9 cellular contexts compared by ENCODE assay signal in the genomic region with DNA sequence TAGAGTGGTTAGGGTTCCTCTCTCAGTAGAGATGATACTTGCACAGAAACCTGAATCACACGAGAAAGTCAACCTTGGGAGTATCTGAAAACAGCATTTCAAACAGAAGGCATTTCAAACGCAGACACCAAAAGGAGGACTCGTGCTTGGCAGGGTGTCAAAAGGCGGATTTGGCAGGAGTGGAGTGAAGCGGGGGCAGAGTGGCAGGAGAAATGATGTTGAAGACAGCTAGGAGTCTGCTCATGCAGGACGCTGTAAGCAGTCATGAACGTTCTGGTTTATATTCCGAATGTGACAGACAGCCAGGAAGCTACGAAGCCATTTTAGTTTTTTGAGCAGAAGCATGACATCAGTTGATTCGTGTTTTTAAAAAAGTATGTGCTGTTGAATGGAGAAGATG. TPM values are rescaled to one million over a fixed set of nuclear protein-coding genes. Genes with fewer than 3 reads are reported as not detected.
DNase-seq lines count a peak whose midpoint lies in the region; FAIRE-seq and TF ChIP-seq lines count a peak whose summit lies in the region.
"Not testable (repeated sequence)": the region's sequence is repeated elsewhere in the genome, so short reads cannot be mapped to it uniquely, and the experiment has no call there.
"Had no signal": no experiment of that assay in that cellular context is flagged by ENCODE, and none has a peak within 500 bp of the region (broad histone marks: within the 10 kb centered on the region; RNA-seq: fewer than 3 reads in every experiment).

No MANE protein-coding gene starts in this region.

- H3F3A ChIP-seq in GM23248 (ENCODE audit: insufficient read depth), result not testable (repeated sequence)

- not testable (repeated sequence) for TF ChIP-seq EP300 in H1 (IDR thresholded peaks at IDR 0.05; ENCODE audit: borderline replicate concordance in 1 of 2, low read depth in 2 of 2, low read length in 2 of 2)

- not testable (repeated sequence) for H2AK5ac ChIP-seq in H1 (ENCODE audit: low read depth, low read length); mesenchymal stem cell (ENCODE audit: low read length, severe bottlenecking); trophoblast cell (ENCODE audit: low read length)

- POLR2A ChIA-PET in H1 (lab: Charles Lee; ENCODE audit: partially characterized antibody), result not testable (repeated sequence)

- intact Hi-C loops in cardiac septum (cut with DNase I); uterus (cut with DNase I; ENCODE audit: low total_unique reads): not testable (repeated sequence)

- H3K23ac ChIP-seq in H1 (ENCODE audit: insufficient read length); mesenchymal stem cell (ENCODE audit: low read length in 2 of 2); trophoblast cell (ENCODE audit: low read length): not testable (repeated sequence)

- not testable (repeated sequence) for H3K79me1 ChIP-seq in H1 (ENCODE audit: low read depth, low read length); mesenchymal stem cell (replicated peaks; ENCODE audit: low read length, poor library complexity, severe bottlenecking)
- peaks cover 15% of the 10 kb centered on the region for H3K79me1 ChIP-seq in trophoblast cell (ENCODE audit: low read length)

- H3K27me3 ChIP-seq in GM23248 (replicated peaks; ENCODE audit: insufficient read depth); H1 (replicated peaks in 1 of 4; ENCODE audit: control insufficient read depth in 3 of 4, extremely low read depth in 1 of 4, insufficient read depth in 3 of 4, low read length in 3 of 4); mesenchymal stem cell (ENCODE audit: control insufficient read depth in 1 of 2, insufficient read depth in 1 of 2, low read length in 2 of 2); trophoblast cell (ENCODE audit: insufficient read depth, low read length); uterus: not testable (repeated sequence)

- not testable (repeated sequence) for H4K5ac ChIP-seq in H1 (ENCODE audit: insufficient read length, low read depth, low read length)

- H4K20me1 ChIP-seq in GM23248 (ENCODE audit: insufficient read depth); H1 (replicated peaks in 1 of 2; ENCODE audit: control insufficient read depth in 1 of 2, insufficient read depth in 2 of 2, low read length in 2 of 2): not testable (repeated sequence)

- not testable (repeated sequence) for H3K4me1 ChIP-seq in GM23248 (ENCODE audit: insufficient read depth); H1 (replicated peaks in 1 of 4; ENCODE audit: control insufficient read depth in 3 of 4, insufficient read depth in 4 of 4, low read length in 3 of 4); mesenchymal stem cell (ENCODE audit: control insufficient read depth, insufficient read depth, low read depth, low read length); trophoblast cell (ENCODE audit: control insufficient read depth in 1 of 2, insufficient read depth in 2 of 2, low read length in 2 of 2); uterus

- 6 to 8% methylated on average over 10 of the region's 10 CpGs for WGBS in GM23248 (ENCODE audit: low coverage in 1 of 2, low lambda C conversion rate in 2 of 2, missing lambda C conversion rate in 2 of 2), 2 experiments
- WGBS in H1 (ENCODE audit: extremely low coverage in 1 of 2, insufficient coverage in 1 of 2, insufficient read length in 1 of 2, insufficient replicate concordance in 2 of 2, low coverage in 1 of 2, low lambda C conversion rate in 2 of 2, missing lambda C conversion rate in 1 of 2), 2 experiments, result 96% methylated on average over 8 of the region's 10 CpGs; no CpG with 5 or more reads in 1 of the 2 experiments
- WGBS in mesenchymal stem cell, result no CpG with 5 or more reads among the region's 10 CpGs
- WGBS in trophoblast cell (ENCODE audit: extremely low coverage, insufficient coverage, insufficient read length), result no CpG with 5 or more reads among the region's 10 CpGs

- H3K79me2 ChIP-seq in GM23248 (ENCODE audit: insufficient read depth); H1 (ENCODE audit: control insufficient read depth in 1 of 2, insufficient read depth in 2 of 2, low read length in 2 of 2); trophoblast cell (ENCODE audit: control insufficient read depth, insufficient read depth, low read length, poor library complexity): not testable (repeated sequence)

- DNase-seq in GM23248 (peak; percentile 61), NCI-H446 treated with DMSO at 0.1 percent for 48 hours (lab: John Stamatoyannopoulos, UW) (peak; percentile 38), anterior cingulate cortex (lab: John Stamatoyannopoulos, UW) (peak in 55 of 58 donors; percentile 2 to 84 (median 46)), cardiac septum (ENCODE audit: low spot score) (peak; percentile 77), uterus (peak; percentile 82 to 89)
- DNase-seq in H1 (ENCODE audit: low read depth in 1 of 2, low spot score in 2 of 2); mesenchymal stem cell; trophoblast cell: not testable (repeated sequence)

- H3K4ac ChIP-seq in H1 (replicated peaks; ENCODE audit: insufficient read length, low read depth, low read length); mesenchymal stem cell (ENCODE audit: low read depth in 1 of 2, low read length in 2 of 2); trophoblast cell (ENCODE audit: low read depth, low read length): not testable (repeated sequence)

- H3K9me2 ChIP-seq in GM23248 (ENCODE audit: insufficient read depth), result not testable (repeated sequence)

- not testable (repeated sequence) for H3K27ac ChIP-seq in GM23248; H1 (ENCODE audit: low read depth, low read length); mesenchymal stem cell (ENCODE audit: low read length, poor library complexity, severe bottlenecking); trophoblast cell (ENCODE audit: low read depth, low read length)
- H3K27ac ChIP-seq in uterus, result peak overlapping the region in 1 of 2 donors; percentile 51

- FAIRE-seq in H1 (lab: Jason Lieb, UNC), result peak; percentile 13

- not testable (repeated sequence) for H4K91ac ChIP-seq in H1 (replicated peaks; ENCODE audit: insufficient read length, low read length); mesenchymal stem cell (ENCODE audit: low read length); trophoblast cell (ENCODE audit: low read depth, low read length)

- not testable (repeated sequence) for H3K56ac ChIP-seq in H1 (replicated peaks; ENCODE audit: insufficient read length, low read depth, low read length)

- H3K9me3 ChIP-seq in GM23248 (ENCODE audit: low read depth); H1 (ENCODE audit: insufficient read depth in 2 of 2, low read depth in 1 of 2, low read length in 1 of 2); mesenchymal stem cell (ENCODE audit: control insufficient read depth, low read length); trophoblast cell (ENCODE audit: insufficient read depth, low read depth, low read length); uterus: not testable (repeated sequence)

- not testable (repeated sequence) for H2BK12ac ChIP-seq in H1 (ENCODE audit: low read depth, low read length); mesenchymal stem cell (ENCODE audit: low read length in 2 of 2); trophoblast cell (ENCODE audit: low read length)

- TF ChIP-seq POLR2A in H1 (IDR thresholded peaks at IDR 0.05; ENCODE audit: control extremely low read depth in 1 of 2, low read depth in 2 of 2, low read length in 2 of 2); uterus (IDR thresholded peaks at IDR 0.05): not testable (repeated sequence)

- H3K4me2 ChIP-seq in GM23248 (ENCODE audit: unreplicated experiment); H1 (ENCODE audit: insufficient read depth in 1 of 2, low read depth in 2 of 2, low read length in 2 of 2); mesenchymal stem cell (ENCODE audit: low read length, poor library complexity, severe bottlenecking); trophoblast cell (ENCODE audit: low read length): not testable (repeated sequence)

- CTCF ChIA-PET in H1 (lab: Charles Lee; ENCODE audit: partially characterized antibody), result interaction anchor here (1.6 kb wide), 1 partner anchor 8 kb away, joined by 4 read pairs; no protein-coding TSS in a partner anchor

- not testable (repeated sequence) for H2BK15ac ChIP-seq in H1 (ENCODE audit: low read length); mesenchymal stem cell (ENCODE audit: low read depth, poor library complexity, severe bottlenecking)

- not testable (repeated sequence) for H2BK5ac ChIP-seq in H1 (ENCODE audit: low read depth, low read length); mesenchymal stem cell (ENCODE audit: low read depth, low read length, poor library complexity, severe bottlenecking); trophoblast cell (ENCODE audit: low read depth, low read length, poor library complexity)

- TF ChIP-seq CTCF in H1 (IDR thresholded peaks at IDR 0.05; ENCODE audit: control extremely low read depth in 1 of 3, insufficient read depth in 1 of 3, low read depth in 1 of 3, low read length in 3 of 3); uterus (IDR thresholded peaks at IDR 0.05): not testable (repeated sequence)

- not testable (repeated sequence) for H3K23me2 ChIP-seq in H1 (ENCODE audit: low read depth, low read length)

- H3K4me3 ChIP-seq in GM23248; H1 (ENCODE audit: extremely low read depth in 1 of 4, insufficient read depth in 2 of 4, low read depth in 3 of 4, low read length in 4 of 4); mesenchymal stem cell (ENCODE audit: insufficient read depth in 1 of 2, low read depth in 1 of 2, low read length in 2 of 2); trophoblast cell (ENCODE audit: low read depth, low read length); uterus: not testable (repeated sequence)

- not testable (repeated sequence) for H3K36me3 ChIP-seq in GM23248 (ENCODE audit: low read depth); H1 (ENCODE audit: control insufficient read depth in 2 of 4, insufficient read depth in 4 of 4, low read length in 3 of 4); mesenchymal stem cell (ENCODE audit: control insufficient read depth in 1 of 2, insufficient read depth in 2 of 2, low read depth in 1 of 2, low read length in 2 of 2); trophoblast cell (ENCODE audit: control insufficient read depth in 1 of 2, insufficient read depth in 2 of 2, low read length in 2 of 2); uterus

- H3K14ac ChIP-seq in H1 (ENCODE audit: insufficient read length); mesenchymal stem cell (ENCODE audit: low read length in 2 of 2); trophoblast cell (ENCODE audit: low read length): not testable (repeated sequence)

- not testable (repeated sequence) for H4K8ac ChIP-seq in H1 (ENCODE audit: extremely low read depth, insufficient read depth, low read length); mesenchymal stem cell (ENCODE audit: low read length); trophoblast cell (ENCODE audit: low read depth, low read length)

- not testable (repeated sequence) for H2BK20ac ChIP-seq in H1 (ENCODE audit: low read length)

- not testable (repeated sequence) for H4K12ac ChIP-seq in trophoblast cell (ENCODE audit: low read depth, low read length)

- H3K9ac ChIP-seq in GM23248; H1 (replicated peaks in 1 of 4; ENCODE audit: extremely low read depth in 1 of 4, low read depth in 3 of 4, low read length in 3 of 4); trophoblast cell (ENCODE audit: low read length): not testable (repeated sequence)
- peak overlapping the region; percentile 29 for H3K9ac ChIP-seq in mesenchymal stem cell (ENCODE audit: low read length)

- peak overlapping the region; percentile 51 for H2AFZ ChIP-seq in GM23248
- H2AFZ ChIP-seq in H1 (ENCODE audit: low read length); mesenchymal stem cell (ENCODE audit: low read depth, low read length); trophoblast cell (ENCODE audit: insufficient read depth, low read length, poor library complexity): not testable (repeated sequence)

- not testable (repeated sequence) for TF ChIP-seq RAD21 in H1 (IDR thresholded peaks at IDR 0.05 in 1 of 2, conservative IDR thresholded peaks at IDR 0.05 in 1 of 2; ENCODE audit: low read depth in 2 of 2, low read length in 2 of 2)

- H2BK120ac ChIP-seq in H1 (replicated peaks; ENCODE audit: low read depth, low read length); mesenchymal stem cell (ENCODE audit: low read depth, low read length): not testable (repeated sequence)
- H2BK120ac ChIP-seq in trophoblast cell (ENCODE audit: insufficient read depth, low read length, poor library complexity), result peak overlapping the region; percentile 4

- in situ Hi-C loops in GM23248 (cut with MboI), result not testable (repeated sequence)

- not testable (repeated sequence) for H3K18ac ChIP-seq in H1 (ENCODE audit: extremely low read depth, low read length); mesenchymal stem cell (ENCODE audit: low read depth in 1 of 2, low read length in 2 of 2); trophoblast cell (ENCODE audit: low read length)

RNA-seq across cellular contexts. Expression of gene SLC2A14, which starts 33.5 kb away (rescaled TPM):
- total RNA-seq in GM23248 (2014; rRNA removed; shearing (Covaris generic)), result not detected in 2 replicates
- polyA plus RNA-seq in GM23248 (2016; fragmentation: Nextera tagmentation; extraction: Ambion mirVana) (not detected in 2 replicates), H1 (2011; rRNA removed) (10.1 and 11.1 TPM in 2 replicates)
- 18.2 and 19.3 TPM in 2 replicates for total RNA-seq in H1 (2021; fragmentation: NEBNext Ultra II Directional; extraction: Animal tissue kit (Norgen Biotek cat#: 25700))
- polyA plus RNA-seq in H1 (2011; cell fraction: cytosol; rRNA removed), result 10.7 TPM
- polyA plus RNA-seq in H1 (2011; cell fraction: nucleus; rRNA removed), result 6.0 TPM
- polyA plus RNA-seq in H1 (2012, experiment 1 of 2), result 9.0 to 20.2 TPM (median 14.2 TPM) in 4 replicates
- polyA plus RNA-seq in H1 (2012, experiment 2 of 2), result 6.3 TPM
- 9.7 TPM for polyA plus RNA-seq in H1 (2013, experiment 1 of 2)
- 8.7 TPM for polyA plus RNA-seq in H1 (2013, experiment 2 of 2)
- polyA minus RNA-seq in H1 (2011; rRNA and poly(A)+ RNA removed), result 10.8 and 15.7 TPM in 2 replicates
- polyA minus RNA-seq in H1 (2011; cell fraction: cytosol; rRNA and poly(A)+ RNA removed), result 15.4 TPM
- polyA minus RNA-seq in H1 (2011; cell fraction: nucleus; rRNA and poly(A)+ RNA removed), result 4.7 TPM
- total RNA-seq in cardiac septum (0.51 TPM), uterus (1 to 10 TPM in 1 of 4 donors, under 1 TPM in 1, not detected in 2; 0.90 to 1.2 TPM)
- 1.1 TPM for polyA plus RNA-seq in mesenchymal stem cell (2013, experiment 1 of 2)
- 0.96 TPM for polyA plus RNA-seq in mesenchymal stem cell (2013, experiment 2 of 2)
- polyA plus RNA-seq in trophoblast cell (2013), result 17.6 TPM in 2 replicates

RNA-seq across cellular contexts. Expression of gene NANOG, which starts 50.0 kb away (rescaled TPM):
- 0.13 TPM in 1 of 2 replicates, not detected in the other for total RNA-seq in GM23248 (2014; rRNA removed; shearing (Covaris generic))
- polyA plus RNA-seq in GM23248 (2016; fragmentation: Nextera tagmentation; extraction: Ambion mirVana), result 0.13 TPM in 1 of 2 replicates, not detected in the other
- 229 and 231 TPM in 2 replicates for total RNA-seq in H1 (2021; fragmentation: NEBNext Ultra II Directional; extraction: Animal tissue kit (Norgen Biotek cat#: 25700))
- 31.1 and 53.7 TPM in 2 replicates for polyA plus RNA-seq in H1 (2011; rRNA removed)
- 55.4 TPM for polyA plus RNA-seq in H1 (2011; cell fraction: cytosol; rRNA removed)
- polyA plus RNA-seq in H1 (2011; cell fraction: nucleus; rRNA removed), result 19.7 TPM
- 45.6 to 90.4 TPM (median 54.8 TPM) in 4 replicates for polyA plus RNA-seq in H1 (2012, experiment 1 of 2)
- polyA plus RNA-seq in H1 (2012, experiment 2 of 2), result 18.9 TPM
- 112 TPM for polyA plus RNA-seq in H1 (2013, experiment 1 of 2)
- polyA plus RNA-seq in H1 (2013, experiment 2 of 2), result 114 TPM
- polyA minus RNA-seq in H1 (2011; rRNA and poly(A)+ RNA removed), result 131 and 157 TPM in 2 replicates
- polyA minus RNA-seq in H1 (2011; cell fraction: cytosol; rRNA and poly(A)+ RNA removed), result 44.8 TPM
- polyA minus RNA-seq in H1 (2011; cell fraction: nucleus; rRNA and poly(A)+ RNA removed), result 50.6 TPM
- not detected for total RNA-seq in cardiac septum
- under 0.01 TPM for polyA plus RNA-seq in mesenchymal stem cell (2013, experiment 1 of 2)
- polyA plus RNA-seq in mesenchymal stem cell (2013, experiment 2 of 2), result 0.01 TPM
- 0.04 and 0.05 TPM in 2 replicates for polyA plus RNA-seq in trophoblast cell (2013)
- 1 to 10 TPM in 1 of 4 donors, under 1 TPM in 1, not detected in 2; 0.07 to 1.6 TPM for total RNA-seq in uterus
- total RNA-seq: frontal cortex had no signal

Comparison
In these comparisons a context has a peak if more than half of its experiments do, and no peak if none do; other contexts are left out.
1. RNA of gene NANOG, which starts 50.0 kb away (total RNA-seq): 229 to 231 TPM in H1; not detected in cardiac septum (single experiment), 0.07 to 1.6 TPM in uterus and 0.13 TPM in GM23248; every median in the first group is over 10 times any median in the second.